ENCODE assay signal across 27 cellular contexts in the genomic region with DNA sequence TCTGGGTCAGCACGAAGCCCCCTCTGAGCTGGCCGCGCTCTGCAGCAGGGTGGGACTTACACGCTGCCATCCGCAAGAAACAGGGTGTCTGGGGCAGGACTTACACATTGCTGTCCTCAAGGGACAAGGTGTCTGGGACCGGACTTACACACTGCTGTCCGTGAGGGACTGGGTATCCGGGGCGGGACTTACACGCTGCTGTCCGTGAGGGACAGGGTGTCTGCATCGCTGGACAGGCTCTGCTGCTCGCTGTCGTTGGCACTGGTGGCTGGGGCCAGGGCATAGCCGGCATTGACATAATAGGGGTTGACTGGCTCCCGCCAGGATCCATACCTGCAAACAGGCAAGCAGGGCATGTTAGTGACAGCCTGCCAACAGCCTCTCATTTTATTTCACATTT. TPM values are rescaled to one million over a fixed set of nuclear protein-coding genes. Genes with fewer than 3 reads are reported as not detected.
"Had no signal": no experiment of that assay in that cellular context is flagged by ENCODE, and none has a peak within 500 bp of the region (broad histone marks: within the 10 kb centered on the region; RNA-seq: fewer than 3 reads in every experiment).

No MANE protein-coding gene starts in this region.

- H3K27ac ChIP-seq: breast epithelium, SJCRH30 had no signal

- H3K4me3 Mint-ChIP-seq: activated CD8-positive, alpha-beta T cell treated with anti-CD3 and anti-CD28 coated beads for 36 hours; activated naive CD4-positive, alpha-beta T cell treated with anti-CD3 and anti-CD28 coated beads, Interleukin-2, amount 10 ng/mL, durations not matched to agents 7 days and 5 days; activated naive CD8-positive, alpha-beta T cell treated with anti-CD3 and anti-CD28 coated beads for 36 hours; activated T-cell treated with anti-CD3 and anti-CD28 coated beads, Interleukin-2, amount 50 U/mL, for 72 hours had no signal

- H3K27me3 ChIP-seq: breast epithelium, SJCRH30 had no signal

- H3K27me3 Mint-ChIP-seq: activated CD8-positive, alpha-beta T cell treated with anti-CD3 and anti-CD28 coated beads for 36 hours; activated naive CD4-positive, alpha-beta T cell treated with anti-CD3 and anti-CD28 coated beads, Interleukin-2, amount 10 ng/mL, durations not matched to agents 7 days and 5 days; activated naive CD8-positive, alpha-beta T cell treated with anti-CD3 and anti-CD28 coated beads for 36 hours had no signal

- H3K4me1 ChIP-seq: breast epithelium, SJCRH30 had no signal

- DNase-seq: activated CD4-positive, alpha-beta T cell treated with anti-CD3 and anti-CD28 coated beads for 4 hours; activated CD8-positive, alpha-beta memory T cell treated with anti-CD3 and anti-CD28 coated beads, Interleukin-2, amount 50 U/mL, for 4 hours; activated CD8-positive, alpha-beta T cell treated with anti-CD3 and anti-CD28 coated beads for 36 hours; activated gamma-delta T cell treated with Interleukin-2 at 50 U/mL for 16 hours; activated naive CD4-positive, alpha-beta T cell treated with anti-CD3 and anti-CD28 coated beads, Interleukin-2, amount 10 ng/mL, durations not matched to agents 7 days and 5 days; activated naive CD8-positive, alpha-beta T cell treated with anti-CD3 and anti-CD28 coated beads for 36 hours; activated T-cell treated with anti-CD3 and anti-CD28 coated beads, Interleukin-2, amount 50 U/mL, for 72 hours; central memory CD4-positive, alpha-beta T cell; KG1; NCI-H1048; NCI-H1417 treated with DMSO at 0.1 percent for 48 hours; NCI-H1694; NCI-H2029 treated with DMSO at 0.1 percent for 48 hours; NCI-H446; OCI-M1; Right ventricle myocardium superior; RPMI8226; SJCRH30; SK-N-SH; SW 1271 had no signal

- H3K4me3 ChIP-seq: breast epithelium, SJCRH30 had no signal

- H3K27ac Mint-ChIP-seq: activated CD8-positive, alpha-beta T cell treated with anti-CD3 and anti-CD28 coated beads for 36 hours; activated naive CD4-positive, alpha-beta T cell treated with anti-CD3 and anti-CD28 coated beads, Interleukin-2, amount 10 ng/mL, durations not matched to agents 7 days and 5 days; activated naive CD8-positive, alpha-beta T cell treated with anti-CD3 and anti-CD28 coated beads for 36 hours; activated T-cell treated with anti-CD3 and anti-CD28 coated beads, Interleukin-2, amount 50 U/mL, for 72 hours; activated T-helper 2 cell treated with anti-CD3 and anti-CD28 coated beads, Interferon-gamma antibody, Interleukin-2, Interleukin-4, amounts not matched to agents 10 μg/mL and 5 μg/mL and 100 μg/mL, durations not matched to agents 14 hours and 24 hours and 36 hours had no signal

- H3K4me2 ChIP-seq: SK-N-SH had no signal

- H3K36me3 ChIP-seq: breast epithelium, SJCRH30 had no signal

- ATAC-seq: activated CD4-positive, CD25-positive, alpha-beta regulatory T cell treated with anti-CD3 and anti-CD28 coated beads, Interleukin-2, amount 50 U/mL, for 24 hours; activated CD8-positive, alpha-beta T cell treated with anti-CD3 and anti-CD28 coated beads for 36 hours; activated T-cell treated with anti-CD3 and anti-CD28 coated beads, Interleukin-2, amount 50 U/mL, for 72 hours; Panc1 had no signal

- H3K9me2 ChIP-seq: SK-N-SH had no signal

- H3K9me3 Mint-ChIP-seq: activated CD8-positive, alpha-beta T cell treated with anti-CD3 and anti-CD28 coated beads for 36 hours; activated naive CD4-positive, alpha-beta T cell treated with anti-CD3 and anti-CD28 coated beads, Interleukin-2, amount 10 ng/mL, durations not matched to agents 7 days and 5 days; activated naive CD8-positive, alpha-beta T cell treated with anti-CD3 and anti-CD28 coated beads for 36 hours; activated T-cell treated with anti-CD3 and anti-CD28 coated beads, Interleukin-2, amount 50 U/mL, for 72 hours; activated T-helper 2 cell treated with anti-CD3 and anti-CD28 coated beads, Interferon-gamma antibody, Interleukin-2, Interleukin-4, amounts not matched to agents 10 μg/mL and 5 μg/mL and 100 μg/mL, durations not matched to agents 14 hours and 24 hours and 36 hours had no signal

RNA-seq across cellular contexts. Expression of a gene that starts 31.4 kb away (rescaled TPM):
- total RNA-seq: activated CD8-positive, alpha-beta T cell treated with anti-CD3 and anti-CD28 coated beads for 36 hours; activated naive CD8-positive, alpha-beta T cell treated with anti-CD3 and anti-CD28 coated beads for 36 hours; activated T-helper 2 cell treated with anti-CD3 and anti-CD28 coated beads, Interferon-gamma antibody, Interleukin-2, Interleukin-4, amounts not matched to agents 10 μg/mL and 5 μg/mL and 100 μg/mL, durations not matched to agents 14 hours and 24 hours and 36 hours; breast epithelium; T-helper 1 cell treated with Interleukin-12 subunit alpha and Interleukin-12 subunit beta and Interleukin-4 antibody, amounts not matched to agents 30 ng/mL and 1 ng/mL, for 36 hours had no signal

RNA-seq across cellular contexts. Expression of a gene that starts 34.0 kb away (rescaled TPM):
- total RNA-seq: activated CD8-positive, alpha-beta T cell treated with anti-CD3 and anti-CD28 coated beads for 36 hours; activated naive CD8-positive, alpha-beta T cell treated with anti-CD3 and anti-CD28 coated beads for 36 hours; LHCN-M2; M059J; SJCRH30; T-helper 1 cell treated with Interleukin-12 subunit alpha and Interleukin-12 subunit beta and Interleukin-4 antibody, amounts not matched to agents 30 ng/mL and 1 ng/mL, for 36 hours had no signal

RNA-seq across cellular contexts. Expression of a gene that starts 38.6 kb away (rescaled TPM):
- total RNA-seq: activated CD8-positive, alpha-beta T cell treated with anti-CD3 and anti-CD28 coated beads for 36 hours; activated naive CD8-positive, alpha-beta T cell treated with anti-CD3 and anti-CD28 coated beads for 36 hours; M059J; SJCRH30 had no signal
